Comparison of ENCODE assay signal across 38 cellular contexts in genomic region chr3:137845666-137846065, GRCh38.
"Had no signal": no experiment of that assay in that cellular context is flagged by ENCODE, and none has a peak within 500 bp of the region (broad histone marks: within the 10 kb centered on the region; RNA-seq: fewer than 3 reads in every experiment).

No MANE protein-coding gene starts in this region.

- H3K4me1 ChIP-seq: adrenal gland, body of pancreas, breast epithelium had no signal

- H3K36me3 Mint-ChIP-seq: activated CD8-positive, alpha-beta memory T cell treated with anti-CD3 and anti-CD28 coated beads, Interleukin-2, amount 10 ng/mL, durations not matched to agents 7 days and 5 days; activated naive CD4-positive, alpha-beta T cell treated with anti-CD3 and anti-CD28 coated beads, Interleukin-2, amount 50 U/mL, for 72 hours; activated naive CD8-positive, alpha-beta T cell treated with anti-CD3 and anti-CD28 coated beads for 36 hours; WTC11 had no signal

- DNase-seq: activated CD4-positive, alpha-beta memory T cell treated with anti-CD3 and anti-CD28 coated beads, Interleukin-2, amount 10 ng/mL, durations not matched to agents 7 days and 5 days; activated CD4-positive, alpha-beta T cell treated with anti-CD3 and anti-CD28 coated beads for 1 hour; activated CD4-positive, alpha-beta T cell treated with anti-CD3 and anti-CD28 coated beads for 36 hours; activated CD4-positive, alpha-beta T cell treated with anti-CD3 and anti-CD28 coated beads for 48 hours; activated CD4-positive, alpha-beta T cell treated with anti-CD3 and anti-CD28 coated beads, Interleukin-2, amount 10 ng/mL, durations not matched to agents 7 days and 5 days; activated CD4-positive, alpha-beta T cell treated with anti-CD3 and anti-CD28 coated beads, Interleukin-2, amount 50 U/mL, for 48 hours; activated CD4-positive, CD25-positive, alpha-beta regulatory T cell; activated CD8-positive, alpha-beta memory T cell treated with anti-CD3 and anti-CD28 coated beads for 24 hours; activated CD8-positive, alpha-beta memory T cell treated with anti-CD3 and anti-CD28 coated beads, Interleukin-2, amount 10 ng/mL, durations not matched to agents 7 days and 5 days; activated CD8-positive, alpha-beta memory T cell treated with anti-CD3 and anti-CD28 coated beads, Interleukin-2, amount 50 U/mL, for 48 hours; activated CD8-positive, alpha-beta T cell treated with anti-CD3 and anti-CD28 coated beads, Interleukin-2, amount 10 ng/mL, durations not matched to agents 7 days and 5 days; activated effector memory CD4-positive, alpha-beta T cell treated with anti-CD3 and anti-CD28 coated beads, Interleukin-2, amount 50 U/mL, for 16 hours; activated gamma-delta T cell treated with Interleukin-2 at 50 U/mL for 16 hours; activated naive CD4-positive, alpha-beta T cell; activated naive CD4-positive, alpha-beta T cell treated with anti-CD3 and anti-CD28 coated beads for 36 hours; activated naive CD4-positive, alpha-beta T cell treated with anti-CD3 and anti-CD28 coated beads, Interleukin-2, amount 50 U/mL, for 16 hours; activated naive CD8-positive, alpha-beta T cell treated with anti-CD3 and anti-CD28 coated beads for 36 hours; activated T-cell treated with anti-CD3 and anti-CD28 coated beads, Interleukin-2, amount 50 U/mL, for 24 hours; activated T-cell treated with anti-CD3 and anti-CD28 coated beads, Interleukin-2, amount 50 U/mL, for 48 hours; adrenal gland; amniotic stem cell; aorta; body of pancreas; brain microvascular endothelial cell; central memory CD4-positive, alpha-beta T cell; T-helper 17 cell; T-helper 9 cell had no signal

- H3K27ac Mint-ChIP-seq: activated CD4-positive, alpha-beta memory T cell treated with anti-CD3 and anti-CD28 coated beads, Interleukin-2, amount 10 ng/mL, durations not matched to agents 7 days and 5 days; activated CD4-positive, alpha-beta T cell treated with anti-CD3 and anti-CD28 coated beads for 36 hours; activated CD4-positive, alpha-beta T cell treated with anti-CD3 and anti-CD28 coated beads, Interleukin-2, amount 10 ng/mL, durations not matched to agents 7 days and 5 days; activated CD8-positive, alpha-beta memory T cell treated with anti-CD3 and anti-CD28 coated beads, Interleukin-2, amount 10 ng/mL, durations not matched to agents 7 days and 5 days; activated CD8-positive, alpha-beta T cell treated with anti-CD3 and anti-CD28 coated beads, Interleukin-2, amount 10 ng/mL, durations not matched to agents 7 days and 5 days; activated naive CD4-positive, alpha-beta T cell treated with anti-CD3 and anti-CD28 coated beads for 36 hours; activated naive CD4-positive, alpha-beta T cell treated with anti-CD3 and anti-CD28 coated beads, Interleukin-2, amount 50 U/mL, for 72 hours; activated naive CD8-positive, alpha-beta T cell treated with anti-CD3 and anti-CD28 coated beads for 36 hours; activated T-cell treated with anti-CD3 and anti-CD28 coated beads, Interleukin-2, amount 50 U/mL, for 24 hours; activated T-helper 1 cell treated with anti-CD3 and anti-CD28 coated beads, Interleukin-12 subunit alpha, Interleukin-12 subunit beta, Interleukin-2, Interleukin-4 antibody, amounts not matched to agents 30 ng/mL and 10 ng/mL and 1 ng/mL, durations not matched to agents 14 hours and 24 hours and 36 hours; activated T-helper 17 cell treated with anti-CD3 and anti-CD28 coated beads, Interleukin-2, amount 50 U/mL, for 72 hours; T-helper 17 cell; T-helper 2 cell treated with Interferon-gamma antibody and Interleukin-4, amounts not matched to agents 5 μg/mL and 100 μg/mL, for 36 hours; WTC11 had no signal

- H3K27me3 ChIP-seq: adrenal gland, body of pancreas, brain microvascular endothelial cell, breast epithelium had no signal

- H3K4me3 Mint-ChIP-seq: activated CD4-positive, alpha-beta memory T cell treated with anti-CD3 and anti-CD28 coated beads, Interleukin-2, amount 10 ng/mL, durations not matched to agents 7 days and 5 days; activated CD4-positive, alpha-beta T cell treated with anti-CD3 and anti-CD28 coated beads for 36 hours; activated CD4-positive, alpha-beta T cell treated with anti-CD3 and anti-CD28 coated beads, Interleukin-2, amount 10 ng/mL, durations not matched to agents 7 days and 5 days; activated CD8-positive, alpha-beta memory T cell treated with anti-CD3 and anti-CD28 coated beads, Interleukin-2, amount 10 ng/mL, durations not matched to agents 7 days and 5 days; activated CD8-positive, alpha-beta T cell treated with anti-CD3 and anti-CD28 coated beads, Interleukin-2, amount 10 ng/mL, durations not matched to agents 7 days and 5 days; activated naive CD4-positive, alpha-beta T cell treated with anti-CD3 and anti-CD28 coated beads for 36 hours; activated naive CD8-positive, alpha-beta T cell treated with anti-CD3 and anti-CD28 coated beads for 36 hours; activated T-cell treated with anti-CD3 and anti-CD28 coated beads, Interleukin-2, amount 50 U/mL, for 24 hours; activated T-helper 1 cell treated with anti-CD3 and anti-CD28 coated beads, Interleukin-12 subunit alpha, Interleukin-12 subunit beta, Interleukin-2, Interleukin-4 antibody, amounts not matched to agents 30 ng/mL and 10 ng/mL and 1 ng/mL, durations not matched to agents 14 hours and 24 hours and 36 hours; activated T-helper 17 cell treated with anti-CD3 and anti-CD28 coated beads, Interleukin-2, amount 50 U/mL, for 72 hours; T-helper 17 cell; T-helper 2 cell treated with Interferon-gamma antibody and Interleukin-4, amounts not matched to agents 5 μg/mL and 100 μg/mL, for 36 hours; WTC11 had no signal

- H3K4me1 Mint-ChIP-seq: activated CD4-positive, alpha-beta memory T cell treated with anti-CD3 and anti-CD28 coated beads, Interleukin-2, amount 10 ng/mL, durations not matched to agents 7 days and 5 days; activated CD4-positive, alpha-beta T cell treated with anti-CD3 and anti-CD28 coated beads for 36 hours; activated CD4-positive, alpha-beta T cell treated with anti-CD3 and anti-CD28 coated beads, Interleukin-2, amount 10 ng/mL, durations not matched to agents 7 days and 5 days; activated CD8-positive, alpha-beta memory T cell treated with anti-CD3 and anti-CD28 coated beads, Interleukin-2, amount 10 ng/mL, durations not matched to agents 7 days and 5 days; activated naive CD8-positive, alpha-beta T cell treated with anti-CD3 and anti-CD28 coated beads for 36 hours; activated T-helper 17 cell treated with anti-CD3 and anti-CD28 coated beads, Interleukin-2, amount 50 U/mL, for 72 hours; T-helper 17 cell had no signal

- FAIRE-seq: astrocyte, colon, TTC549 had no signal

- H3K9me3 Mint-ChIP-seq: activated CD4-positive, alpha-beta memory T cell treated with anti-CD3 and anti-CD28 coated beads, Interleukin-2, amount 10 ng/mL, durations not matched to agents 7 days and 5 days; activated CD4-positive, alpha-beta T cell treated with anti-CD3 and anti-CD28 coated beads, Interleukin-2, amount 10 ng/mL, durations not matched to agents 7 days and 5 days; activated naive CD4-positive, alpha-beta T cell treated with anti-CD3 and anti-CD28 coated beads for 36 hours; activated naive CD4-positive, alpha-beta T cell treated with anti-CD3 and anti-CD28 coated beads, Interleukin-2, amount 50 U/mL, for 72 hours; activated naive CD8-positive, alpha-beta T cell treated with anti-CD3 and anti-CD28 coated beads for 36 hours; activated T-cell treated with anti-CD3 and anti-CD28 coated beads, Interleukin-2, amount 50 U/mL, for 24 hours; activated T-helper 1 cell treated with anti-CD3 and anti-CD28 coated beads, Interleukin-12 subunit alpha, Interleukin-12 subunit beta, Interleukin-2, Interleukin-4 antibody, amounts not matched to agents 30 ng/mL and 10 ng/mL and 1 ng/mL, durations not matched to agents 14 hours and 24 hours and 36 hours; activated T-helper 17 cell treated with anti-CD3 and anti-CD28 coated beads, Interleukin-2, amount 50 U/mL, for 72 hours; T-helper 2 cell treated with Interferon-gamma antibody and Interleukin-4, amounts not matched to agents 5 μg/mL and 100 μg/mL, for 36 hours; WTC11 had no signal

- ATAC-seq: activated CD4-positive, alpha-beta T cell treated with anti-CD3 and anti-CD28 coated beads for 36 hours; activated CD4-positive, CD25-positive, alpha-beta regulatory T cell treated with anti-CD3 and anti-CD28 coated beads, Interleukin-2, amount 50 U/mL, for 24 hours; activated CD8-positive, alpha-beta memory T cell treated with anti-CD3 and anti-CD28 coated beads, Interleukin-2, amount 10 ng/mL, durations not matched to agents 7 days and 5 days; activated CD8-positive, alpha-beta T cell treated with anti-CD3 and anti-CD28 coated beads, Interleukin-2, amount 10 ng/mL, durations not matched to agents 7 days and 5 days; activated naive CD4-positive, alpha-beta T cell treated with anti-CD3 and anti-CD28 coated beads, Interleukin-2, amount 50 U/mL, for 72 hours; activated T-helper 17 cell treated with anti-CD3 and anti-CD28 coated beads, Interleukin-2, amount 50 U/mL, for 72 hours; body of pancreas; T-helper 17 cell had no signal

- H3K9me3 ChIP-seq: adrenal gland, body of pancreas, breast epithelium had no signal

- H3K27me3 Mint-ChIP-seq: activated CD4-positive, alpha-beta memory T cell treated with anti-CD3 and anti-CD28 coated beads, Interleukin-2, amount 10 ng/mL, durations not matched to agents 7 days and 5 days; activated CD4-positive, alpha-beta T cell treated with anti-CD3 and anti-CD28 coated beads, Interleukin-2, amount 10 ng/mL, durations not matched to agents 7 days and 5 days; activated T-cell treated with anti-CD3 and anti-CD28 coated beads, Interleukin-2, amount 50 U/mL, for 24 hours had no signal

- H3K4me3 ChIP-seq: adrenal gland, body of pancreas, breast epithelium had no signal

- H3K36me3 ChIP-seq: adrenal gland, brain microvascular endothelial cell, breast epithelium had no signal

- H3K27ac ChIP-seq: adrenal gland, body of pancreas, brain microvascular endothelial cell, breast epithelium, VCaP had no signal
